21 cellular contexts compared by ENCODE assay signal in the genomic region with DNA sequence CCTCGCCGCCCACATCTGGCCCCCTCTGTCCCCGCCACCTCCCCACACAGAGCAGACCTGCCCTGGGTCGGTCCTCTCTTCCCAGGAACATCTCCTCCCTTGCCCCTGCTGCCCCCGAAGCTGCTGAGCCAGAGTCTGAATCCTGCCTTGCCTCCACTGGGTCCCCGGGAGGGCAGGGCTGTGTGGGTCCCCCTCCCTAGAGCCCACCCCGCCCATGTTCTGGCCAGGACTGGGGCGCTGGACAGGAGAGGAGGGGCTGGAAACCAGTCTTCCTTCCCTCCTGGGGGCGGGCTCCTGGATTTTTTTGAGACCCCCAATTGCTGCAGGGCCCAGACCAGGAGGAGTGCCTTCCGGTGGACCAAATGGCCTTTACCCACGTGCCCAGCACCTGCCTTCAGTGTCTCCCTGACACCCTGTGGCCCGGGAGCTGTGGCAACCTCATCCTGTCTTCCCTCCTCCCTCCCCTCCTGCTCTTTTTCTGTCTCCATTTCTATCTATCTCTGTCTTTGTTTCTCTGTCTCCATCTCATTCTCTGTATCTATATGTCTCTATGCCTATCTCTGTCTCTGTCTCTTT.
"Had no signal": no experiment of that assay in that cellular context is flagged by ENCODE, and none has a peak within 500 bp of the region (broad histone marks: within the 10 kb centered on the region; RNA-seq: fewer than 3 reads in every experiment).

No MANE protein-coding gene starts in this region.

- H3K27ac Mint-ChIP-seq: activated T-cell treated with anti-CD3 and anti-CD28 coated beads, Interleukin-2, amount 50 U/mL, for 72 hours; naive B cell; T-cell had no signal

- H3K4me2 ChIP-seq: hepatocyte had no signal

- H3K4me3 Mint-ChIP-seq: activated T-cell treated with anti-CD3 and anti-CD28 coated beads, Interleukin-2, amount 50 U/mL, for 72 hours; T-cell had no signal

- H3K27me3 ChIP-seq: body of pancreas, hepatocyte, pancreas, tibial nerve, uterus had no signal

- H3K27ac ChIP-seq: body of pancreas, dorsolateral prefrontal cortex, epithelial cell of prostate, hepatocyte, pancreas, spleen, tibial nerve, uterus had no signal

- H3K36me3 Mint-ChIP-seq: naive B cell, T-cell had no signal

- H3K4me3 ChIP-seq: body of pancreas, dorsolateral prefrontal cortex, hepatocyte, mucosa of descending colon, pancreas, spleen, tibial nerve, uterus had no signal

- H3K9me3 ChIP-seq: body of pancreas, mucosa of descending colon, pancreas, spleen, tibial nerve, uterus had no signal

- ATAC-seq: activated CD4-positive, CD25-positive, alpha-beta regulatory T cell treated with anti-CD3 and anti-CD28 coated beads, Interleukin-2, amount 50 U/mL, for 24 hours; activated T-cell treated with anti-CD3 and anti-CD28 coated beads, Interleukin-2, amount 50 U/mL, for 72 hours; body of pancreas; mucosa of descending colon; pancreas; SK-N-SH treated with all-trans-retinoic acid at 6 μM for 48 hours; T-cell had no signal

- H2AFZ ChIP-seq: hepatocyte had no signal

- DNase-seq: activated CD8-positive, alpha-beta memory T cell treated with anti-CD3 and anti-CD28 coated beads for 24 hours; activated naive CD4-positive, alpha-beta T cell; activated T-cell treated with anti-CD3 and anti-CD28 coated beads, Interleukin-2, amount 50 U/mL, for 72 hours; foreskin fibroblast; mucosa of descending colon; naive B cell; stimulated activated CD4-positive, alpha-beta T cell treated with anti-CD3 and anti-CD28 coated beads, Interleukin-4, amount 100 ng/mL, for 4 hours; stimulated activated naive CD4-positive, alpha-beta T cell; substantia nigra; T-cell; T1000 had no signal

- H3K79me2 ChIP-seq: hepatocyte had no signal

- H3K36me3 ChIP-seq: pancreas, spleen, tibial nerve, uterus had no signal

- H3K4me1 ChIP-seq: body of pancreas, pancreas, uterus had no signal

- H3K9me3 Mint-ChIP-seq: activated T-cell treated with anti-CD3 and anti-CD28 coated beads, Interleukin-2, amount 50 U/mL, for 72 hours; naive B cell; T-cell had no signal
